Comparison of ENCODE assay signal across 10 cellular contexts in genomic region chr14:68104518-68104917, GRCh38.
DNase-seq lines count a peak whose midpoint lies in the region; ATAC-seq, FAIRE-seq and TF ChIP-seq lines count a peak whose summit lies in the region.
"Had no signal": no experiment of that assay in that cellular context is flagged by ENCODE, and none has a peak within 500 bp of the region (broad histone marks: within the 10 kb centered on the region; RNA-seq: fewer than 3 reads in every experiment).

No MANE protein-coding gene starts in this region.

- TF ChIP-seq RAD21 in SK-N-SH (IDR thresholded peaks at IDR 0.05; ENCODE audit: low read length): no peak

- no peaks in the 10 kb centered on the region for H3K36me3 ChIP-seq in SK-N-SH (replicated peaks in 1 of 2; ENCODE audit: control insufficient read depth in 1 of 2, insufficient read depth in 2 of 2, low read length in 1 of 2)
- no peaks in the 10 kb centered on the region for H3K36me3 ChIP-seq in sigmoid colon

- TF ChIP-seq POLR2A in sigmoid colon (IDR thresholded peaks at IDR 0.05): no peak

- H3K27me3 Mint-ChIP-seq in endothelial cell (ENCODE audit: unreplicated experiment): no peaks in the 10 kb centered on the region

- H3K27ac Mint-ChIP-seq in endothelial cell (ENCODE audit: unreplicated experiment): no peak overlapping the region

- peak; percentile 100 for FAIRE-seq in G401.6 (lab: Jason Lieb, UNC)

- no peaks in the 10 kb centered on the region for H4K20me1 ChIP-seq in SK-N-SH (ENCODE audit: insufficient read depth)

- H3K27ac ChIP-seq in SK-N-SH (ENCODE audit: low read depth in 2 of 2, low read length in 1 of 2) (peak overlapping the region; percentile 43 to 58; a peak in 3 of 4 replicates), sigmoid colon (peak overlapping the region; percentile 61 to 88 (median 78))

- H3K4me1 Mint-ChIP-seq in endothelial cell (ENCODE audit: unreplicated experiment): peaks cover 6% of the 10 kb centered on the region

- H3K36me3 Mint-ChIP-seq in endothelial cell (ENCODE audit: low read depth, unreplicated experiment): peaks cover 26% of the 10 kb centered on the region

- peak in 1 of 2 experiments; percentile 66; a peak in 1 of 4 replicates for TF ChIP-seq EP300 in SK-N-SH (IDR thresholded peaks at IDR 0.05; ENCODE audit: borderline replicate concordance in 1 of 2, low read depth in 1 of 2, low read length in 1 of 2)
- TF ChIP-seq EP300 in sigmoid colon (IDR thresholded peaks at IDR 0.05): no peak

- CTCF ChIA-PET in SK-N-SH (lab: Yijun Ruan, JAX): interaction anchor here (0.6 kb wide), 1 partner anchor 8 kb away, joined by 3 read pairs; no protein-coding TSS in a partner anchor

- no peaks in the 10 kb centered on the region for H3K79me2 ChIP-seq in SK-N-SH (ENCODE audit: insufficient read depth)

- no peak for DNase-seq in SK-N-SH
- peak; percentile 79 for DNase-seq in glomerular visceral epithelial cell (ENCODE audit: extremely low spot score)
- no peak for DNase-seq in sigmoid colon
- DNase-seq in endothelial cell (ENCODE audit: low spot score): no peak
- DNase-seq in C1 segment of cervical spinal cord (lab: John Stamatoyannopoulos, UW): no peak
- DNase-seq: activated naive CD4-positive, alpha-beta T cell treated with anti-CD3 and anti-CD28 coated beads, Interleukin-2, amount 50 U/mL, for 16 hours; foreskin melanocyte had no signal

- peaks cover 0 to 31% of the 10 kb centered on the region in 2 experiments; a peak in 2 of 4 replicates for H3K4me1 ChIP-seq in SK-N-SH (ENCODE audit: control insufficient read depth in 1 of 2, insufficient read depth in 2 of 2, low read depth in 1 of 2, low read length in 1 of 2)
- H3K4me1 ChIP-seq in sigmoid colon: peaks cover 0 to 76% (median 68%) of the 10 kb centered on the region in 4 donors

- H2AFZ ChIP-seq in SK-N-SH (ENCODE audit: low read depth): peak overlapping the region; percentile 47; the same call in 1 of the 2 replicates

- H3K9ac ChIP-seq in SK-N-SH: no peak overlapping the region; the same call in 1 of the 2 replicates

- ATAC-seq in GM21619 (IDR thresholded peaks at IDR 0.05; ENCODE audit: unreplicated experiment) (no peak), HG03521 (IDR thresholded peaks at IDR 0.05; ENCODE audit: unreplicated experiment) (no peak)

- no peak overlapping the region for H3K4me2 ChIP-seq in SK-N-SH

- 14% methylated on average over 1 of the region's 1 CpG for WGBS in SK-N-SH (ENCODE audit: low lambda C conversion rate)
- 84 to 85% methylated on average over 1 of the region's 1 CpG for WGBS in sigmoid colon, 2 donors

- POLR2A ChIA-PET in SK-N-SH (lab: Yijun Ruan, JAX): no interaction called here

- no peak overlapping the region for H3K4me3 Mint-ChIP-seq in endothelial cell (ENCODE audit: unreplicated experiment)

- H3K27me3 ChIP-seq in SK-N-SH (ENCODE audit: insufficient read depth) (no peaks in the 10 kb centered on the region), sigmoid colon (no peaks in the 10 kb centered on the region)

- no peaks in the 10 kb centered on the region for H3F3A ChIP-seq in SK-N-SH (replicated peaks; ENCODE audit: insufficient read depth)

- H3K9me3 Mint-ChIP-seq in endothelial cell (ENCODE audit: unreplicated experiment): peaks cover 17% of the 10 kb centered on the region

- H3K9me2 ChIP-seq in SK-N-SH: no peaks in the 10 kb centered on the region

- TF ChIP-seq CTCF in SK-N-SH (IDR thresholded peaks at IDR 0.05) (no peak), sigmoid colon (IDR thresholded peaks at IDR 0.05) (no peak), endothelial cell (IDR thresholded peaks at IDR 0.05; ENCODE audit: unreplicated experiment) (no peak)

- H3K4me3 ChIP-seq in SK-N-SH (ENCODE audit: low read depth in 2 of 2, low read length in 1 of 2): no peak overlapping the region
- H3K4me3 ChIP-seq in sigmoid colon: no peak overlapping the region

- intact Hi-C loops in sigmoid colon (cut with DNase I): loop anchor here (2.0 to 5.0 kb wide), 4 partner anchors 34 to 128 kb away; no protein-coding TSS in a partner anchor

- H3K9me3 ChIP-seq in SK-N-SH: peaks cover 10% of the 10 kb centered on the region; the same call in 1 of the 2 replicates
- H3K9me3 ChIP-seq in sigmoid colon: peaks cover 0 to 16% (median 4%) of the 10 kb centered on the region in 4 donors

TF ChIP-seq in SK-N-SH, 30 proteins besides CTCF, POLR2A, EP300 and RAD21:
- TF ChIP-seq TEAD4 (IDR thresholded peaks at IDR 0.05; ENCODE audit: borderline replicate concordance, insufficient read depth): peak; percentile 11; the same call in 1 of the 2 replicates
- no peak for TF ChIP-seq SMC3 (IDR thresholded peaks at IDR 0.05; ENCODE audit: low read depth, low read length)
- TF ChIP-seq JUND (IDR thresholded peaks at IDR 0.05): peak; percentile 20; the same call in 1 of the 2 replicates
- no peak for TF ChIP-seq NRF1 (IDR thresholded peaks at IDR 0.05; ENCODE audit: low read depth, low read length)
- no peak for TF ChIP-seq GATA2 (CRISPR knock-in tag; IDR thresholded peaks at IDR 0.05)
- TF ChIP-seq, protein P1, sequence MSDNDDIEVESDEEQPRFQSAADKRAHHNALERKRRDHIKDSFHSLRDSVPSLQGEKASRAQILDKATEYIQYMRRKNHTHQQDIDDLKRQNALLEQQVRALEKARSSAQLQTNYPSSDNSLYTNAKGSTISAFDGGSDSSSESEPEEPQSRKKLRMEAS (IDR thresholded peaks at IDR 0.05; ENCODE audit: low read depth): no peak
- TF ChIP-seq MXI1 (IDR thresholded peaks at IDR 0.05; ENCODE audit: low read depth, low read length): no peak
- no peak for TF ChIP-seq FOXJ3 (CRISPR knock-in tag; IDR thresholded peaks at IDR 0.05)
- 0 out of 2 replicates have a peak, but pooled peaks have one; percentile 2 for TF ChIP-seq RXRA (IDR thresholded peaks at IDR 0.05; ENCODE audit: borderline replicate concordance, low read depth)
- TF ChIP-seq IRF3 (IDR thresholded peaks at IDR 0.05; ENCODE audit: low read depth, low read length): no peak
- peak; percentile 59 for TF ChIP-seq TCF12 (IDR thresholded peaks at IDR 0.05)
- TF ChIP-seq FOSL2 (IDR thresholded peaks at IDR 0.05; ENCODE audit: borderline replicate concordance, low read depth): peak; percentile 21; the same call in 1 of the 2 replicates
- no peak for TF ChIP-seq SIN3A (IDR thresholded peaks at IDR 0.05; ENCODE audit: borderline replicate concordance, low read depth, low read length)
- peak; percentile 62; the same call in 1 of the 2 replicates for TF ChIP-seq PBX3 (IDR thresholded peaks at IDR 0.05)
